Comparison of ENCODE assay signal across 29 cellular contexts in genomic region chr16:9885876-9886275, GRCh38.
"Had no signal": no experiment of that assay in that cellular context is flagged by ENCODE, and none has a peak within 500 bp of the region (broad histone marks: within the 10 kb centered on the region; RNA-seq: fewer than 3 reads in every experiment).

No MANE protein-coding gene starts in this region.

- H3K27ac Mint-ChIP-seq: activated naive CD4-positive, alpha-beta T cell treated with anti-CD3 and anti-CD28 coated beads for 36 hours; activated naive CD8-positive, alpha-beta T cell treated with anti-CD3 and anti-CD28 coated beads, Interleukin-2, amount 10 ng/mL, durations not matched to agents 7 days and 5 days; natural killer cell treated with Interleukin-12 subunit alpha and Interleukin-12 subunit beta and Interleukin-15 and Interleukin-18, amount 100 ng/mL, for 72 hours; stimulated activated memory B cell treated with anti-CD40 and anti-IgM and Interleukin-4, amounts not matched to agents 10 μg/mL and 1 μg/mL and 100 μg/mL, for 72 hours; stimulated activated naive CD8-positive, alpha-beta T cell treated with anti-CD3 and anti-CD28 coated beads, Interleukin-15, amount 100 ng/mL, for 72 hours had no signal

- DNase-seq: activated CD4-positive, alpha-beta T cell treated with anti-CD3 and anti-CD28 coated beads for 4 hours; activated CD4-positive, alpha-beta T cell treated with anti-CD3 and anti-CD28 coated beads, Interleukin-2, amount 50 U/mL, for 4 hours; activated effector memory CD4-positive, alpha-beta T cell treated with anti-CD3 and anti-CD28 coated beads, Interleukin-2, amount 50 U/mL, for 16 hours; activated naive CD4-positive, alpha-beta T cell treated with anti-CD3 and anti-CD28 coated beads for 36 hours; activated naive CD8-positive, alpha-beta T cell treated with anti-CD3 and anti-CD28 coated beads, Interleukin-2, amount 10 ng/mL, durations not matched to agents 7 days and 5 days; activated T-cell treated with anti-CD3 and anti-CD28 coated beads for 4 hours; dermis blood vessel endothelial cell; effector CD8-positive, alpha-beta T cell; kidney; lower lobe of right lung; mesendoderm; mucosa of descending colon; pancreas; psoas muscle; sigmoid colon; small intestine; stimulated activated CD4-positive, alpha-beta T cell treated with anti-CD3 and anti-CD28 coated beads, Interleukin-1b, Interleukin-23, amount 100 ng/mL, for 48 hours; stimulated activated CD4-positive, alpha-beta T cell treated with anti-CD3 and anti-CD28 coated beads, Interleukin-4, amount 100 ng/mL, for 4 hours; stimulated activated CD8-positive, alpha-beta memory T cell treated with anti-CD3 and anti-CD28 coated beads, Interleukin-4, amount 100 ng/mL, for 48 hours; stimulated activated naive CD8-positive, alpha-beta T cell treated with anti-CD3 and anti-CD28 coated beads, Interleukin-15, amount 100 ng/mL, for 72 hours; tibial artery; upper lobe of right lung had no signal

- H3K4me1 Mint-ChIP-seq: activated naive CD8-positive, alpha-beta T cell treated with anti-CD3 and anti-CD28 coated beads, Interleukin-2, amount 10 ng/mL, durations not matched to agents 7 days and 5 days; central memory CD8-positive, alpha-beta T cell; stimulated activated memory B cell treated with anti-CD40 and anti-IgM and Interleukin-4, amounts not matched to agents 10 μg/mL and 1 μg/mL and 100 μg/mL, for 72 hours; stimulated activated naive CD8-positive, alpha-beta T cell treated with anti-CD3 and anti-CD28 coated beads, Interleukin-15, amount 100 ng/mL, for 72 hours had no signal

- H3K27me3 ChIP-seq: gastroesophageal sphincter, pancreas, sigmoid colon, tibial artery, upper lobe of right lung had no signal

- H3K9me3 ChIP-seq: gastroesophageal sphincter, lower lobe of right lung, mucosa of descending colon, pancreas, psoas muscle, sigmoid colon, tibial artery, upper lobe of right lung had no signal

- H3K36me3 ChIP-seq: gastroesophageal sphincter, lower lobe of right lung, pancreas, sigmoid colon, tibial artery, upper lobe of right lung had no signal

- H3K36me3 Mint-ChIP-seq: activated naive CD8-positive, alpha-beta T cell treated with anti-CD3 and anti-CD28 coated beads, Interleukin-2, amount 10 ng/mL, durations not matched to agents 7 days and 5 days; natural killer cell treated with Interleukin-12 subunit alpha and Interleukin-12 subunit beta and Interleukin-15 and Interleukin-18, amount 100 ng/mL, for 72 hours; stimulated activated memory B cell treated with anti-CD40 and anti-IgM and Interleukin-4, amounts not matched to agents 10 μg/mL and 1 μg/mL and 100 μg/mL, for 72 hours had no signal

- H3K4me3 Mint-ChIP-seq: activated naive CD4-positive, alpha-beta T cell treated with anti-CD3 and anti-CD28 coated beads for 36 hours; activated naive CD8-positive, alpha-beta T cell treated with anti-CD3 and anti-CD28 coated beads, Interleukin-2, amount 10 ng/mL, durations not matched to agents 7 days and 5 days; central memory CD8-positive, alpha-beta T cell; natural killer cell treated with Interleukin-12 subunit alpha and Interleukin-12 subunit beta and Interleukin-15 and Interleukin-18, amount 100 ng/mL, for 72 hours; stimulated activated memory B cell treated with anti-CD40 and anti-IgM and Interleukin-4, amounts not matched to agents 10 μg/mL and 1 μg/mL and 100 μg/mL, for 72 hours; stimulated activated naive CD8-positive, alpha-beta T cell treated with anti-CD3 and anti-CD28 coated beads, Interleukin-15, amount 100 ng/mL, for 72 hours had no signal

- H3K4me1 ChIP-seq: gastroesophageal sphincter, lower lobe of right lung, pancreas, psoas muscle, sigmoid colon, tibial artery, upper lobe of right lung had no signal

- H3K4me3 ChIP-seq: gastroesophageal sphincter, lower lobe of right lung, mucosa of descending colon, pancreas, psoas muscle, sigmoid colon, SK-N-MC, tibial artery, upper lobe of right lung had no signal

- H3K27me3 Mint-ChIP-seq: central memory CD8-positive, alpha-beta T cell; stimulated activated naive CD8-positive, alpha-beta T cell treated with anti-CD3 and anti-CD28 coated beads, Interleukin-15, amount 100 ng/mL, for 72 hours had no signal

- H3K9me3 Mint-ChIP-seq: activated naive CD4-positive, alpha-beta T cell treated with anti-CD3 and anti-CD28 coated beads for 36 hours; activated naive CD8-positive, alpha-beta T cell treated with anti-CD3 and anti-CD28 coated beads, Interleukin-2, amount 10 ng/mL, durations not matched to agents 7 days and 5 days; central memory CD8-positive, alpha-beta T cell; natural killer cell treated with Interleukin-12 subunit alpha and Interleukin-12 subunit beta and Interleukin-15 and Interleukin-18, amount 100 ng/mL, for 72 hours; stimulated activated memory B cell treated with anti-CD40 and anti-IgM and Interleukin-4, amounts not matched to agents 10 μg/mL and 1 μg/mL and 100 μg/mL, for 72 hours; stimulated activated naive CD8-positive, alpha-beta T cell treated with anti-CD3 and anti-CD28 coated beads, Interleukin-15, amount 100 ng/mL, for 72 hours had no signal

- H3K27ac ChIP-seq: lower lobe of right lung, pancreas, psoas muscle, sigmoid colon, SK-N-MC, tibial artery, upper lobe of right lung, VCaP had no signal

- ATAC-seq: gastroesophageal sphincter; left lobe of liver; lower lobe of right lung; mucosa of descending colon; natural killer cell treated with Interleukin-12 subunit alpha and Interleukin-12 subunit beta and Interleukin-15 and Interleukin-18, amount 100 ng/mL, for 72 hours; pancreas; psoas muscle; stimulated activated memory B cell treated with anti-CD40 and anti-IgM and Interleukin-4, amounts not matched to agents 10 μg/mL and 1 μg/mL and 100 μg/mL, for 72 hours; stimulated activated naive CD8-positive, alpha-beta T cell treated with anti-CD3 and anti-CD28 coated beads, Interleukin-15, amount 100 ng/mL, for 72 hours; upper lobe of right lung had no signal
